8 cellular contexts compared by ENCODE assay signal in genomic region chr12:106582661-106583577, GRCh38. TPM values are rescaled to one million over a fixed set of nuclear protein-coding genes. Genes with fewer than 3 reads are reported as not detected.
DNase-seq lines count a peak whose midpoint lies in the region; ATAC-seq and TF ChIP-seq lines count a peak whose summit lies in the region.

Gene RFX4, plus strand, starts transcription at chr12:106583004. Its CDS starts 317 bp downstream, at chr12:106583321.

- no peaks in the 10 kb centered on the region for H4K20me1 ChIP-seq in PC-3 (ENCODE audit: low read length)
- no peaks in the 10 kb centered on the region for H4K20me1 ChIP-seq in Karpas-422 (ENCODE audit: insufficient read depth, low read depth, low read length)

- H2AFZ ChIP-seq in PC-3 (ENCODE audit: low read length) (no peak within 1 kb of the TSS), Karpas-422 (ENCODE audit: low read length) (no peak within 1 kb of the TSS)

- DNase-seq in G401 (ENCODE audit: low spot score) (peak; percentile 20), PC-3 (no peak), fibroblast of villous mesenchyme (ENCODE audit: low read depth) (no peak), cerebellar nuclear complex (lab: John Stamatoyannopoulos, UW) (no peak), Karpas-422 (no peak)

- no peak; the same call in 1 of the 2 replicates for ATAC-seq in PC-3
- ATAC-seq in GM21576 (IDR thresholded peaks at IDR 0.05; ENCODE audit: unreplicated experiment): no peak
- ATAC-seq in GM18907 (IDR thresholded peaks at IDR 0.05; ENCODE audit: unreplicated experiment): no peak

- H3K4me2 ChIP-seq in PC-3 (ENCODE audit: low read length) (peak within 1 kb of the TSS; percentile 22; the same call in 1 of the 2 replicates), Karpas-422 (ENCODE audit: low read depth, low read length, poor library complexity, severe bottlenecking) (no peak within 1 kb of the TSS)

- no peak within 1 kb of the TSS for H3K4me3 ChIP-seq in PC-3 (ENCODE audit: low read length)
- peak within 1 kb of the TSS; percentile 35 for H3K4me3 ChIP-seq in fibroblast of villous mesenchyme (ENCODE audit: low read depth, low read length)
- peak within 1 kb of the TSS; percentile 45 for H3K4me3 ChIP-seq in rectal smooth muscle tissue (ENCODE audit: low read length)
- no peak within 1 kb of the TSS for H3K4me3 ChIP-seq in Karpas-422 (ENCODE audit: low read length)

- BruUV-seq in PC-3 (replicated peaks; lab: Mats Ljungman, UMichigan): no TSS peak

- intact Hi-C loops in PC-3 (cut with micrococcal nuclease): no loop called here

- H3K36me3 ChIP-seq in PC-3 (ENCODE audit: low read depth, low read length): no peaks in the 10 kb centered on the region
- H3K36me3 ChIP-seq in rectal smooth muscle tissue (ENCODE audit: control insufficient read depth, insufficient read depth, low read length): no peaks in the 10 kb centered on the region
- H3K36me3 ChIP-seq in Karpas-422 (ENCODE audit: insufficient read depth, low read length): no peaks in the 10 kb centered on the region

- no peak within 1 kb of the TSS for H3K27ac ChIP-seq in PC-3 (ENCODE audit: low read length)
- H3K27ac ChIP-seq in rectal smooth muscle tissue (ENCODE audit: low read depth, low read length): no peak within 1 kb of the TSS
- no peak within 1 kb of the TSS for H3K27ac ChIP-seq in Karpas-422 (ENCODE audit: low read length)

- H3K9ac ChIP-seq in PC-3 (ENCODE audit: low read length) (no peak within 1 kb of the TSS), rectal smooth muscle tissue (ENCODE audit: low read length) (no peak within 1 kb of the TSS), Karpas-422 (ENCODE audit: low read length) (no peak within 1 kb of the TSS)

- no peaks in the 10 kb centered on the region for H3F3A ChIP-seq in PC-3 (ENCODE audit: low read length, unreplicated experiment)

- POLR2A ChIA-PET in PC-3 (lab: Charles Lee; ENCODE audit: unreplicated experiment): no interaction called here

- in situ Hi-C loops in G401 (cut with HindIII; ENCODE audit: low sequenced_read_pairs): no loop called here

- H3K79me2 ChIP-seq in PC-3 (ENCODE audit: low read length) (no peaks in the 10 kb centered on the region), Karpas-422 (ENCODE audit: low read length) (no peaks in the 10 kb centered on the region)

- no peak for TF ChIP-seq CTCF in PC-3 (conservative IDR thresholded peaks at IDR 0.05; ENCODE audit: low read depth, low read length)
- TF ChIP-seq CTCF in fibroblast of villous mesenchyme (IDR thresholded peaks at IDR 0.05; ENCODE audit: insufficient read depth, low read depth, low read length): no peak

- H3K9me2 ChIP-seq in PC-3 (replicated peaks; ENCODE audit: low read length) (no peaks in the 10 kb centered on the region), Karpas-422 (replicated peaks; ENCODE audit: insufficient read depth, low read length) (no peaks in the 10 kb centered on the region)

- H3K9me3 ChIP-seq in PC-3 (ENCODE audit: low read length): no peaks in the 10 kb centered on the region
- no peaks in the 10 kb centered on the region for H3K9me3 ChIP-seq in Karpas-422 (ENCODE audit: low read length)

- peaks cover 97% of the 10 kb centered on the region for H3K27me3 ChIP-seq in PC-3 (ENCODE audit: low read length)
- H3K27me3 ChIP-seq in rectal smooth muscle tissue (ENCODE audit: control insufficient read depth, insufficient read depth, low read length): peaks cover 57% of the 10 kb centered on the region
- no peaks in the 10 kb centered on the region for H3K27me3 ChIP-seq in Karpas-422 (ENCODE audit: low read length)

- CTCF ChIA-PET in PC-3 (lab: Charles Lee): no interaction called here

- no peaks in the 10 kb centered on the region for H3K4me1 ChIP-seq in PC-3 (ENCODE audit: insufficient read depth, low read length)
- H3K4me1 ChIP-seq in rectal smooth muscle tissue (ENCODE audit: control insufficient read depth, insufficient read depth, low read length): no peaks in the 10 kb centered on the region
- no peaks in the 10 kb centered on the region for H3K4me1 ChIP-seq in Karpas-422 (ENCODE audit: low read length)

RNA-seq across cellular contexts. Expression of gene RFX4, which starts in this region (rescaled TPM):
- total RNA-seq in G401 (2014; rRNA removed; shearing (Covaris generic)): not detected in 2 replicates
- not detected in 2 replicates for total RNA-seq in PC-3 (2014; rRNA removed)
- total RNA-seq in fibroblast of villous mesenchyme: not detected in 2 replicates
- not detected in 2 replicates for total RNA-seq in Karpas-422 (2014; rRNA removed; shearing (Covaris generic); ENCODE audit: low replicate concordance)

Comparison
In these comparisons a context has a peak if more than half of its experiments do, and no peak if none do; other contexts are left out.
1. Peak in DNase-seq in G401; RNA of the gene not detected or under 1 TPM.
2. H3K4me3 ChIP-seq: peak in fibroblast of villous mesenchyme (single experiment) and rectal smooth muscle tissue (single experiment); none in PC-3 (single experiment) and Karpas-422 (single experiment).